ENCODE assay signal across 1 cellular context in genomic region chr11:58796333-58797049, GRCh38.
TF ChIP-seq lines count a peak whose summit lies in the region.

No MANE protein-coding gene starts in this region.

TF ChIP-seq in IMR-90, 13 proteins besides CTCF, POLR2A, EP300 and RAD21:
- TF ChIP-seq SMC3 (IDR thresholded peaks at IDR 0.05; ENCODE audit: low read depth, low read length) (no peak), RFX5 (IDR thresholded peaks at IDR 0.05; ENCODE audit: low read depth, low read length) (no peak), MXI1 (IDR thresholded peaks at IDR 0.05; ENCODE audit: borderline replicate concordance, low read depth, low read length) (no peak), ELK1 (IDR thresholded peaks at IDR 0.05; ENCODE audit: borderline replicate concordance, low read depth, low read length) (no peak), CEBPB (IDR thresholded peaks at IDR 0.05; ENCODE audit: low read depth, low read length) (no peak), CHD1 (IDR thresholded peaks at IDR 0.05; ENCODE audit: low read depth, low read length) (no peak), NFE2L2 (IDR thresholded peaks at IDR 0.05; ENCODE audit: low read depth, low read length) (no peak), RCOR1 (IDR thresholded peaks at IDR 0.05; ENCODE audit: insufficient replicate concordance, low read length) (no peak), USF2 (IDR thresholded peaks at IDR 0.05; ENCODE audit: low read depth, low read length) (no peak), BHLHE40 (IDR thresholded peaks at IDR 0.05; ENCODE audit: low read depth, low read length) (no peak), FOS (IDR thresholded peaks at IDR 0.05; ENCODE audit: low read depth, low read length) (no peak), MAZ (IDR thresholded peaks at IDR 0.05; ENCODE audit: borderline replicate concordance, low read depth, low read length) (no peak)
